In the genomic region with DNA sequence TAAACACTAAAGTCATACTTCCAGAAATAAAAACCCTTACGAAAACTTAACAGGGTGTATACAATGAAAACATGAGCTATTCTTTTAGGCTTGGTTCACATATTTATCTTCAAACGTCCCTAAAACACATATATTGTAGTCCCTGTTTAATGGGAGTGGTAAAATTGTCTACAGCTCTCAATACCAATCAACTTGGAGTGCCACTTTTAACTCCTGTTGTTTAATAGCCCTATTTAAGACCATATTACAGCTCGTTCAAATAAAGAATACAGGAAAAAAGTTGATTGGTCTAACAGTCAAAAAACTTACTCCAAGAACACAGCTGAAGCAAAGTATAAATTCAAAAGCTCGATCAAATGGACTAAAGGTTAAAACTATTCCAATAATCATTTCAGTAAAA, we compare ENCODE assay signal across 8 cellular contexts. TPM values are rescaled to one million over a fixed set of nuclear protein-coding genes. Genes with fewer than 3 reads are reported as not detected.
DNase-seq lines count a peak whose midpoint lies in the region; ATAC-seq and TF ChIP-seq lines count a peak whose summit lies in the region.

No MANE protein-coding gene starts in this region.

- ATAC-seq in mucosa of descending colon (no peak), GM18868 (IDR thresholded peaks at IDR 0.05; ENCODE audit: unreplicated experiment) (no peak), HG02763 (IDR thresholded peaks at IDR 0.05; ENCODE audit: unreplicated experiment) (no peak), GM21381 (IDR thresholded peaks at IDR 0.05; ENCODE audit: unreplicated experiment) (no peak)

- H3K36me3 ChIP-seq in neural progenitor cell, result no peaks in the 10 kb centered on the region
- peaks cover 5% of the 10 kb centered on the region for H3K36me3 ChIP-seq in mucosa of descending colon (ENCODE audit: low read depth)

- H3K79me2 ChIP-seq in neural progenitor cell (ENCODE audit: low read depth), result peaks cover 88% of the 10 kb centered on the region

- H3K4me1 ChIP-seq in neural progenitor cell (peaks cover 36% of the 10 kb centered on the region), mucosa of descending colon (ENCODE audit: low read depth) (peaks cover 45% of the 10 kb centered on the region)

- H3K4me3 Mint-ChIP-seq in neural progenitor cell, result no peak overlapping the region

- H3K9me3 ChIP-seq in AG04450 (ENCODE audit: control insufficient read depth, insufficient read depth, low read length) (no peaks in the 10 kb centered on the region; the same call in 1 of the 2 replicates), neural progenitor cell (ENCODE audit: low read depth) (no peaks in the 10 kb centered on the region), mucosa of descending colon (no peaks in the 10 kb centered on the region)

- intact Hi-C loops in mucosa of descending colon (cut with DNase I, micrococcal nuclease), result loop anchor here in 1 of 2 donors (5.0 kb wide), 1 partner anchor 189 kb away; no protein-coding TSS in a partner anchor

- no peak overlapping the region for H3K27ac Mint-ChIP-seq in neural progenitor cell

- peaks cover 35% of the 10 kb centered on the region for H3K9me3 Mint-ChIP-seq in neural progenitor cell

- DNase-seq in AG04450 (ENCODE audit: low read depth, low spot score) (no peak), HL-60 (ENCODE audit: low read depth in 1 of 2, low spot score in 1 of 2) (no peak), coronary artery (ENCODE audit: low spot score) (no peak), neural progenitor cell (ENCODE audit: low spot score) (no peak), mucosa of descending colon (no peak)

- no peak overlapping the region for H3K27ac ChIP-seq in AG04450 (ENCODE audit: low read depth, low read length)
- no peak overlapping the region for H3K27ac ChIP-seq in HL-60 (replicated peaks)
- peak overlapping the region; percentile 98 to 100 for H3K27ac ChIP-seq in coronary artery
- H3K27ac ChIP-seq in neural progenitor cell, result no peak overlapping the region

- H3K27me3 ChIP-seq in AG04450 (ENCODE audit: control insufficient read depth, insufficient read depth, low read length), result no peaks in the 10 kb centered on the region
- H3K27me3 ChIP-seq in HL-60 (ENCODE audit: insufficient read depth, poor library complexity, severe bottlenecking), result no peaks in the 10 kb centered on the region
- H3K27me3 ChIP-seq in neural progenitor cell, result no peaks in the 10 kb centered on the region

- peaks cover 29% of the 10 kb centered on the region for H3F3A ChIP-seq in neural progenitor cell (ENCODE audit: low read depth)

- H2AFZ ChIP-seq in neural progenitor cell (replicated peaks), result no peak overlapping the region

- H3K36me3 Mint-ChIP-seq in neural progenitor cell, result peaks cover 51% of the 10 kb centered on the region

- H3K4me1 Mint-ChIP-seq in neural progenitor cell, result peaks cover 10% of the 10 kb centered on the region

- H3K4me3 ChIP-seq in AG04450 (ENCODE audit: low read depth, low read length) (peak overlapping the region; percentile 92), HL-60 (replicated peaks; ENCODE audit: insufficient read depth, low read length) (peak overlapping the region; percentile 83), coronary artery (peak overlapping the region; percentile 81), neural progenitor cell (peak overlapping the region; percentile 93), mucosa of descending colon (no peak overlapping the region)

- H3K4me2 ChIP-seq in neural progenitor cell, result peak overlapping the region; percentile 79

- peaks cover 3% of the 10 kb centered on the region for H3K27me3 Mint-ChIP-seq in neural progenitor cell (ENCODE audit: insufficient read depth, low read depth)

- TF ChIP-seq CTCF in AG04450 (IDR thresholded peaks at IDR 0.05; ENCODE audit: low read depth, low read length) (no peak), HL-60 (IDR thresholded peaks at IDR 0.05; ENCODE audit: insufficient read depth, low read length) (no peak), coronary artery (IDR thresholded peaks at IDR 0.05) (no peak), neural progenitor cell (IDR thresholded peaks at IDR 0.05) (no peak), mucosa of descending colon (IDR thresholded peaks at IDR 0.05) (no peak)

- peaks cover 79% of the 10 kb centered on the region for H4K20me1 ChIP-seq in neural progenitor cell (ENCODE audit: low read depth)

- no peak overlapping the region for H3K9ac ChIP-seq in neural progenitor cell

- POLR2A ChIA-PET in AG04450 (lab: Yijun Ruan, JAX), result interaction anchor here (0.8 to 1.8 kb wide), 3 partner anchors 18 to 34 kb away, joined by 3 to 5 read pairs (median 3); no protein-coding TSS in a partner anchor

- CTCF ChIA-PET in AG04450 (lab: Charles Lee), result interaction anchor here (1.6 to 3.4 kb wide), 3 partner anchors 203 to 277 kb away, joined by 3 to 10 read pairs (median 9); partner anchors contain the start of gene BDH2

RNA-seq across cellular contexts. Expression of gene UBE2D3, which starts 3.9 kb away (rescaled TPM):
- polyA plus RNA-seq in AG04450 (2011; rRNA removed), result 381 and 534 TPM in 2 replicates
- 323 and 366 TPM in 2 replicates for polyA minus RNA-seq in AG04450 (2011; rRNA and poly(A)+ RNA removed)
- total RNA-seq in neural progenitor cell (ENCODE audit: low replicate concordance) (472 and 573 TPM in 2 replicates), mucosa of descending colon (100 to 1,000 TPM; 290 to 303 (median 293) TPM)

RNA-seq across cellular contexts. Expression of gene CISD2, which starts 45.3 kb away (rescaled TPM):
- polyA plus RNA-seq in AG04450 (2011; rRNA removed), result 23.2 and 30.6 TPM in 2 replicates
- polyA minus RNA-seq in AG04450 (2011; rRNA and poly(A)+ RNA removed), result 11.3 and 13.3 TPM in 2 replicates
- total RNA-seq in neural progenitor cell (ENCODE audit: low replicate concordance) (44.0 and 78.6 TPM in 2 replicates), mucosa of descending colon (10 to 100 TPM; 22.5 to 24.5 (median 23.1) TPM)

Comparison
In these comparisons a context has a peak if more than half of its experiments do, and no peak if none do; other contexts are left out.
1. H3K27ac ChIP-seq: peak in coronary artery (2 of 2); none in AG04450 (single experiment), HL-60 (single experiment) and neural progenitor cell (single experiment).